Comparison of ENCODE assay signal across 19 cellular contexts in genomic region chr12:104529130-104529874, GRCh38.
DNase-seq lines count a peak whose midpoint lies in the region; ATAC-seq, FAIRE-seq and TF ChIP-seq lines count a peak whose summit lies in the region.
"Had no signal": no experiment of that assay in that cellular context is flagged by ENCODE, and none has a peak within 500 bp of the region (broad histone marks: within the 10 kb centered on the region; RNA-seq: fewer than 3 reads in every experiment).

No MANE protein-coding gene starts in this region.

- no peak for TF ChIP-seq RAD21 in K562 (CRISPR knock-in tag; conservative IDR thresholded peaks at IDR 0.05 in 1 of 2, IDR thresholded peaks at IDR 0.05 in 1 of 2)

- POLR2A ChIA-PET in K562 (lab: Yijun Ruan, JAX): interaction anchor here (0.6 to 2.5 kb wide), 3 partner anchors 7 to 313 kb away, joined by 3 to 10 read pairs (median 3); no protein-coding TSS in a partner anchor
- POLR2A ChIA-PET in HEK293T (lab: Yijun Ruan, JAX): no interaction called here

- H3K4me3 ChIP-seq in K562: no peak overlapping the region
- H3K4me3 ChIP-seq: Peyer's patch had no signal

- H3K27me3 Mint-ChIP-seq in natural killer cell (ENCODE audit: low read depth in 2 of 2): no peaks in the 10 kb centered on the region
- H3K27me3 Mint-ChIP-seq: CD8-positive, alpha-beta memory T cell had no signal

- peak; percentile 46 for FAIRE-seq in K562 (lab: Jason Lieb, UNC)
- FAIRE-seq: GM18507, HTR-8/SVneo had no signal

- no peak for TF ChIP-seq EP300 in K562 (IDR thresholded peaks at IDR 0.05; ENCODE audit: low read length)

- no peaks in the 10 kb centered on the region for H3K9me1 ChIP-seq in K562 (ENCODE audit: control insufficient read depth, insufficient read depth, low read length)

- H3K9me3 Mint-ChIP-seq in natural killer cell: no peaks in the 10 kb centered on the region
- H3K9me3 Mint-ChIP-seq: CD8-positive, alpha-beta memory T cell had no signal

- TF ChIP-seq CTCF in K562 (IDR thresholded peaks at IDR 0.05 in 2 of 3, conservative IDR thresholded peaks at IDR 0.05 in 1 of 3; ENCODE audit: insufficient read depth in 2 of 3, low read depth in 1 of 3, low read length in 3 of 3) (no peak), natural killer cell (IDR thresholded peaks at IDR 0.05) (no peak)

- H3K27me3 ChIP-seq in K562 (ENCODE audit: control insufficient read depth in 2 of 2, insufficient read depth in 2 of 2, low read length in 2 of 2): no peaks in the 10 kb centered on the region
- H3K27me3 ChIP-seq: Peyer's patch had no signal

- no peak overlapping the region for H3K27ac ChIP-seq in K562 (ENCODE audit: extremely low read depth, low read depth, low read length)
- H3K27ac ChIP-seq: Peyer's patch had no signal

- H3K9ac ChIP-seq in K562 (ENCODE audit: insufficient read depth in 1 of 2, low read depth in 2 of 2, low read length in 2 of 2): no peak overlapping the region

- no peak for TF ChIP-seq POLR2A in K562 (conservative IDR thresholded peaks at IDR 0.05)

- 86% methylated on average over 3 of the region's 3 CpGs for WGBS in K562 (ENCODE audit: insufficient coverage, low coverage, missing lambda C conversion rate)

- ATAC-seq in K562: no peak
- no peak for ATAC-seq in natural killer cell
- no peak for ATAC-seq in HG03354 (IDR thresholded peaks at IDR 0.05; ENCODE audit: poor library complexity, severe bottlenecking, unreplicated experiment)
- ATAC-seq: SK-N-SH treated with all-trans-retinoic acid at 6 μM for 48 hours had no signal

- H4K20me1 ChIP-seq in K562 (replicated peaks; ENCODE audit: control insufficient read depth, insufficient read depth, low read length): 0 out of 2 replicates have a peak, but pooled peaks cover 4% of the 10 kb centered on the region

- H3K4me1 Mint-ChIP-seq in natural killer cell: peaks cover 98 to 99% of the 10 kb centered on the region in 2 donors

- no TSS peak for BruUV-seq in K562 (replicated peaks; lab: Mats Ljungman, UMichigan)

- peaks cover 4% of the 10 kb centered on the region; the same call in 2 of the 3 replicates for H3K36me3 ChIP-seq in K562 (ENCODE audit: control insufficient read depth, insufficient read depth, low read length)
- H3K36me3 ChIP-seq: Peyer's patch had no signal

- no peak overlapping the region for H3K4me3 Mint-ChIP-seq in natural killer cell
- H3K4me3 Mint-ChIP-seq: CD8-positive, alpha-beta memory T cell had no signal

- in situ Hi-C loops in K562 (cut with MboI): no loop called here

- CTCF ChIA-PET in K562 (lab: Yijun Ruan, JAX; ENCODE audit: low intra/inter-chr PET ratio) (no interaction called here), HEK293T (lab: Yijun Ruan, JAX) (no interaction called here)

- no peak overlapping the region for H3K4me2 ChIP-seq in K562 (ENCODE audit: insufficient read depth, low read length)

- H3K9me3 ChIP-seq in K562 (replicated peaks; ENCODE audit: control insufficient read depth, insufficient read depth, low read depth, low read length): no peaks in the 10 kb centered on the region
- H3K9me3 ChIP-seq: Peyer's patch had no signal

- H3K79me2 ChIP-seq in K562 (ENCODE audit: control insufficient read depth, insufficient read depth, low read length): peaks cover 70% of the 10 kb centered on the region

- peak overlapping the region; percentile 73 to 84 for H3K27ac Mint-ChIP-seq in natural killer cell

- H3K4me1 ChIP-seq in K562 (replicated peaks in 1 of 2; ENCODE audit: control insufficient read depth in 2 of 2, insufficient read depth in 2 of 2, low read length in 2 of 2): peaks cover 0 to 20% of the 10 kb centered on the region in 2 experiments; a peak in 4 of 5 replicates

- no peaks in the 10 kb centered on the region for H3K36me3 Mint-ChIP-seq in natural killer cell

- no peak overlapping the region for H2AFZ ChIP-seq in K562 (ENCODE audit: low read depth, low read length)

- DNase-seq in DMS79 (lab: John Stamatoyannopoulos, UW) (peak; percentile 25), NCI-H2029 treated with DMSO at 0.1 percent for 48 hours (lab: John Stamatoyannopoulos, UW) (peak; percentile 51), K562 (ENCODE audit: extremely low read depth in 1 of 4, low spot score in 3 of 4) (no peak), natural killer cell (no peak), cerebellar cortex (ENCODE audit: low spot score) (no peak), HEK293T (ENCODE audit: extremely low spot score) (no peak)
- DNase-seq: AML-193; CD8-positive, alpha-beta memory T cell; HCEC 1CT; NCI-H1436 treated with DMSO at 0.1 percent for 48 hours; NCI-H2107; NCI-H446 treated with DMSO at 0.1 percent for 48 hours; NCI-H82; Peyer's patch; SHP77 had no signal

- intact Hi-C loops in K562 (cut with micrococcal nuclease) (no loop called here), natural killer cell (cut with micrococcal nuclease) (no loop called here)

TF ChIP-seq in K562, 482 proteins besides CTCF, POLR2A, EP300 and RAD21:
- TF ChIP-seq ZNF639 (CRISPR knock-in tag; conservative IDR thresholded peaks at IDR 0.05 in 1 of 2, IDR thresholded peaks at IDR 0.05 in 1 of 2) (no peak), RBM25 (IDR thresholded peaks at IDR 0.05; ENCODE audit: low read depth, low read length, severe bottlenecking) (peak; percentile 85), TFE3 (CRISPR knock-in tag; IDR thresholded peaks at IDR 0.05) (peak; percentile 32; the same call in 1 of the 2 replicates)
TF ChIP-seq in K562: peak in this region for 2.

TF ChIP-seq in HEK293T, 16 proteins besides CTCF, POLR2A, EP300 and RAD21:
- TF ChIP-seq ELF4 (IDR thresholded peaks at IDR 0.05) (no peak), BHLHE40 (IDR thresholded peaks at IDR 0.05; ENCODE audit: borderline replicate concordance) (no peak), TARDBP (IDR thresholded peaks at IDR 0.05) (no peak), SP1 (IDR thresholded peaks at IDR 0.05) (no peak), PKNOX1 (IDR thresholded peaks at IDR 0.05) (no peak), LEF1 (IDR thresholded peaks at IDR 0.05; ENCODE audit: borderline replicate concordance) (no peak), FOXK2 (IDR thresholded peaks at IDR 0.05) (no peak), L3MBTL2 (conservative IDR thresholded peaks at IDR 0.05) (no peak), ARNT (IDR thresholded peaks at IDR 0.05) (no peak), SUZ12 (IDR thresholded peaks at IDR 0.05) (no peak), FOXA1 (IDR thresholded peaks at IDR 0.05) (no peak)

Comparison
In these comparisons a context has a peak if more than half of its experiments do, and no peak if none do; other contexts are left out.
1. DNase-seq: peak in DMS79 (single experiment) and NCI-H2029 treated with DMSO at 0.1 percent for 48 hours (single experiment); none in K562 (0 of 4), natural killer cell (single experiment), cerebellar cortex (single experiment) and HEK293T (single experiment).